Comparison of ENCODE assay signal across 24 cellular contexts in genomic region chr16:15742716-15743115, GRCh38.
DNase-seq lines count a peak whose midpoint lies in the region; ATAC-seq and TF ChIP-seq lines count a peak whose summit lies in the region.
"Had no signal": no experiment of that assay in that cellular context is flagged by ENCODE, and none has a peak within 500 bp of the region (broad histone marks: within the 10 kb centered on the region; RNA-seq: fewer than 3 reads in every experiment).

No MANE protein-coding gene starts in this region.

- H3K9ac ChIP-seq in PC-3 (ENCODE audit: low read length): no peak overlapping the region
- H3K9ac ChIP-seq: BLaER1 had no signal

- no peaks in the 10 kb centered on the region for H3K27me3 Mint-ChIP-seq in memory B cell
- H3K27me3 Mint-ChIP-seq: CD4-positive, alpha-beta memory T cell; CD4-positive, CD25-positive, alpha-beta regulatory T cell; CD8-positive, alpha-beta memory T cell had no signal

- no peaks in the 10 kb centered on the region for H3K79me2 ChIP-seq in PC-3 (ENCODE audit: low read length)

- intact Hi-C loops in esophagus muscularis mucosa (cut with DNase I) (no loop called here), sigmoid colon (cut with DNase I) (no loop called here), PC-3 (cut with micrococcal nuclease) (no loop called here)

- H3K27me3 ChIP-seq in esophagus muscularis mucosa (no peaks in the 10 kb centered on the region), sigmoid colon (no peaks in the 10 kb centered on the region), PC-3 (ENCODE audit: low read length) (no peaks in the 10 kb centered on the region)
- H3K27me3 ChIP-seq: BE2C, BLaER1 had no signal

- TF ChIP-seq POLR2A in esophagus muscularis mucosa (IDR thresholded peaks at IDR 0.05; ENCODE audit: low read depth) (no peak), sigmoid colon (IDR thresholded peaks at IDR 0.05) (no peak)

- H3K4me1 Mint-ChIP-seq in memory B cell: peaks cover 4% of the 10 kb centered on the region
- H3K4me1 Mint-ChIP-seq: CD8-positive, alpha-beta memory T cell had no signal

- H3K36me3 ChIP-seq in esophagus muscularis mucosa: peaks cover 16 to 100% (median 94%) of the 10 kb centered on the region in 4 donors
- peaks cover 85 to 100% (median 90%) of the 10 kb centered on the region in 4 donors for H3K36me3 ChIP-seq in sigmoid colon
- H3K36me3 ChIP-seq in PC-3 (ENCODE audit: low read depth, low read length): no peaks in the 10 kb centered on the region
- H3K36me3 ChIP-seq: BE2C had no signal

- H2AFZ ChIP-seq in PC-3 (ENCODE audit: low read length): no peak overlapping the region

- POLR2A ChIA-PET in PC-3 (lab: Charles Lee; ENCODE audit: unreplicated experiment): no interaction called here

- CTCF ChIA-PET in PC-3 (lab: Charles Lee): no interaction called here

- peaks cover 0 to 87% (median 58%) of the 10 kb centered on the region in 4 donors for H3K4me1 ChIP-seq in esophagus muscularis mucosa
- peaks cover 0 to 34% (median 21%) of the 10 kb centered on the region in 4 donors for H3K4me1 ChIP-seq in sigmoid colon
- no peaks in the 10 kb centered on the region for H3K4me1 ChIP-seq in PC-3 (ENCODE audit: insufficient read depth, low read length)
- H3K4me1 ChIP-seq: BE2C had no signal

- H3K4me3 ChIP-seq in esophagus muscularis mucosa (no peak overlapping the region), sigmoid colon (no peak overlapping the region), PC-3 (ENCODE audit: low read length) (no peak overlapping the region)
- H3K4me3 ChIP-seq: BLaER1, GM12878 had no signal

- DNase-seq in esophagus muscularis mucosa (ENCODE audit: extremely low spot score): no peak
- DNase-seq in memory B cell (ENCODE audit: low spot score in 2 of 2): no peak
- no peak for DNase-seq in sigmoid colon
- no peak for DNase-seq in PC-3
- no peak for DNase-seq in NCI-H1105 treated with DMSO at 0.1 percent for 48 hours (lab: John Stamatoyannopoulos, UW)
- no peak for DNase-seq in stimulated activated CD4-positive, alpha-beta T cell treated with anti-CD3 and anti-CD28 coated beads, Interleukin-4, amount 100 ng/mL, for 4 hours
- DNase-seq: 8988T; ACHN; BE2C; C1 segment of cervical spinal cord; CD4-positive, alpha-beta memory T cell; CD4-positive, CD25-positive, alpha-beta regulatory T cell; CD8-positive, alpha-beta memory T cell; COR-L47; DMS 273 treated with DMSO at 0.1 percent for 48 hours; DMS153; DMS53; DMS79; DND-41; EL; GDM1 had no signal

- peak overlapping the region; percentile 26 for H3K27ac Mint-ChIP-seq in memory B cell
- H3K27ac Mint-ChIP-seq: CD14-positive monocyte; CD4-positive, alpha-beta memory T cell; CD4-positive, CD25-positive, alpha-beta regulatory T cell had no signal

- no TSS peak for BruUV-seq in PC-3 (replicated peaks; lab: Mats Ljungman, UMichigan)

- 94% methylated on average over 2 of the region's 2 CpGs for WGBS in esophagus muscularis mucosa
- 95 to 96% methylated on average over 2 of the region's 2 CpGs for WGBS in sigmoid colon, 2 donors

- H3K9me2 ChIP-seq in PC-3 (replicated peaks; ENCODE audit: low read length): no peaks in the 10 kb centered on the region

- H3F3A ChIP-seq in PC-3 (ENCODE audit: low read length, unreplicated experiment): no peaks in the 10 kb centered on the region

- no peaks in the 10 kb centered on the region for H4K20me1 ChIP-seq in PC-3 (ENCODE audit: low read length)
- H4K20me1 ChIP-seq: BLaER1 had no signal

- ATAC-seq in memory B cell (ENCODE audit: low read depth): no peak
- ATAC-seq in PC-3: no peak
- ATAC-seq: GM12878 had no signal

- H3K9me3 ChIP-seq in esophagus muscularis mucosa (no peaks in the 10 kb centered on the region), sigmoid colon (no peaks in the 10 kb centered on the region), PC-3 (ENCODE audit: low read length) (no peaks in the 10 kb centered on the region)
- H3K9me3 ChIP-seq: BE2C had no signal

- peaks cover 2% of the 10 kb centered on the region for H3K9me3 Mint-ChIP-seq in memory B cell

- no peak overlapping the region for H3K4me3 Mint-ChIP-seq in memory B cell
- H3K4me3 Mint-ChIP-seq: CD14-positive monocyte; CD4-positive, alpha-beta memory T cell; CD4-positive, CD25-positive, alpha-beta regulatory T cell; CD8-positive, alpha-beta memory T cell had no signal

- TF ChIP-seq EP300 in esophagus muscularis mucosa (IDR thresholded peaks at IDR 0.05): no peak
- TF ChIP-seq EP300 in sigmoid colon (IDR thresholded peaks at IDR 0.05): no peak

- no peak overlapping the region for H3K4me2 ChIP-seq in PC-3 (ENCODE audit: low read length)

- TF ChIP-seq CTCF in esophagus muscularis mucosa (IDR thresholded peaks at IDR 0.05) (no peak), sigmoid colon (IDR thresholded peaks at IDR 0.05) (no peak), PC-3 (conservative IDR thresholded peaks at IDR 0.05; ENCODE audit: low read depth, low read length) (no peak)

- peak overlapping the region; percentile 15 to 67 (median 42) for H3K27ac ChIP-seq in esophagus muscularis mucosa (replicated peaks in 1 of 4)
- H3K27ac ChIP-seq in sigmoid colon: peak overlapping the region; percentile 32 to 95 (median 42)
- H3K27ac ChIP-seq in PC-3 (ENCODE audit: low read length): no peak overlapping the region
- H3K27ac ChIP-seq: BLaER1 had no signal

- H3K36me3 Mint-ChIP-seq in memory B cell: peaks cover 32% of the 10 kb centered on the region
